1 cellular context compared by ENCODE assay signal in the genomic region with DNA sequence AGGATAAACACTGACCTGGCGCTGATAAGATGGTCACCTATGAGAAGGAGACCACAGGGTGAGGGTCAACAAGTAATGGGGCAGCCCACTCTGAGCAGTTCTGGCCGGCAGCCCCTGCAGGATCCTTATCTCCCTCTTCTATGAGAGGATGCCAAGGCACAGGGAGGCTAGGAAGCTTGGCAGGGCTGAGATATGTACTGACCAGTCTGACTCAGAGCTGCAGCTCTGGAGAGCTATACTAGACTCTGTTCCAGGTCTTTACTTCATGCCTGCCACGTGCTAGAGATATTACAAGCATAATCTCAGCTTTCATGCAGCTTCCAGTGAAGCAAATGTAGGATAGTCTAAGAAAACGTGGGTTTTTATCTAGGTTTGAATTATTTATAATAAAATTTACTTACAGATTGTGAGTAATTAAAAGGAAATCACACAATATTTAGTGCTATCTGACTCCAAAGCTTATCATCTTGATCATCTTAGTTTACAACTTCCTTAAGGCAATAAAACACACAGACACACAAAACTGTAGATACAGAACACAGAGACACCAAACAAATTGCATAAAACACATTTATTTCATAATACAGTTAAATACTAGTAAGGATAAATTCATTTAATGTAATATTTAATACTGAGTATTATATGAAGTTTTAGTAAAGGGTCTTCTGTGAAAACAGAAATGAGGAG.
TF ChIP-seq lines count a peak whose summit lies in the region.

No MANE protein-coding gene starts in this region.

TF ChIP-seq in IMR-90, 13 proteins besides CTCF, POLR2A, EP300 and RAD21 (continued from another document):
- TF ChIP-seq, protein P1, sequence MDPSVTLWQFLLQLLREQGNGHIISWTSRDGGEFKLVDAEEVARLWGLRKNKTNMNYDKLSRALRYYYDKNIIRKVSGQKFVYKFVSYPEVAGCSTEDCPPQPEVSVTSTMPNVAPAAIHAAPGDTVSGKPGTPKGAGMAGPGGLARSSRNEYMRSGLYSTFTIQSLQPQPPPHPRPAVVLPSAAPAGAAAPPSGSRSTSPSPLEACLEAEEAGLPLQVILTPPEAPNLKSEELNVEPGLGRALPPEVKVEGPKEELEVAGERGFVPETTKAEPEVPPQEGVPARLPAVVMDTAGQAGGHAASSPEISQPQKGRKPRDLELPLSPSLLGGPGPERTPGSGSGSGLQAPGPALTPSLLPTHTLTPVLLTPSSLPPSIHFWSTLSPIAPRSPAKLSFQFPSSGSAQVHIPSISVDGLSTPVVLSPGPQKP (IDR thresholded peaks at IDR 0.05; ENCODE audit: borderline replicate concordance, low read depth, low read length): no peak
- TF ChIP-seq FOS (IDR thresholded peaks at IDR 0.05; ENCODE audit: low read depth, low read length): no peak
- TF ChIP-seq, protein P2, sequence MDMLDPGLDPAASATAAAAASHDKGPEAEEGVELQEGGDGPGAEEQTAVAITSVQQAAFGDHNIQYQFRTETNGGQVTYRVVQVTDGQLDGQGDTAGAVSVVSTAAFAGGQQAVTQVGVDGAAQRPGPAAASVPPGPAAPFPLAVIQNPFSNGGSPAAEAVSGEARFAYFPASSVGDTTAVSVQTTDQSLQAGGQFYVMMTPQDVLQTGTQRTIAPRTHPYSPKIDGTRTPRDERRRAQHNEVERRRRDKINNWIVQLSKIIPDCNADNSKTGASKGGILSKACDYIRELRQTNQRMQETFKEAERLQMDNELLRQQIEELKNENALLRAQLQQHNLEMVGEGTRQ (IDR thresholded peaks at IDR 0.05; ENCODE audit: low read depth, low read length): no peak
- TF ChIP-seq RCOR1 (IDR thresholded peaks at IDR 0.05; ENCODE audit: insufficient replicate concordance, low read length): no peak
- no peak for TF ChIP-seq BHLHE40 (IDR thresholded peaks at IDR 0.05; ENCODE audit: low read depth, low read length)
